In the genomic region with DNA sequence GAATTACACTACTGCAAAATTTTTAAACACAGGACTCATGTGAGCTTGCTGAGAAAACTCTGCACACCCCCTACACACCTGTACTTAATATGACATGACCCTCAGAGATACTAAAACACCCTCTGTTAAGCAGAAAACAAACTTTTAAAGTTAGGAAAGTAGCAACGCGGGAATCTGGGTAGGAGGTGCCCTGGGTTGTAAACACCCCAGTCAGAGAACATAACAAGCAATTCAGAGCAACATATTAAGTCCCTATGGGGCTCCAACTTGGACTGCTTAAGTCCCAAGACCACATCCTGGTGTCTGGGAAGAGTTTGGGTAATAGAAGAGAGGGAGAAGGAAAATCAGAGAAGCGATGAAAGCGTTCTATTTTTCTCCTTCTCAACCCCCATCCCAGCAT, we compare ENCODE assay signal across 2 cellular contexts.
TF ChIP-seq lines count a peak whose summit lies in the region.

No MANE protein-coding gene starts in this region.

TF ChIP-seq in HCT116, 20 proteins besides CTCF, POLR2A, EP300 and RAD21 (continued from another document):
- TF ChIP-seq, protein P1, sequence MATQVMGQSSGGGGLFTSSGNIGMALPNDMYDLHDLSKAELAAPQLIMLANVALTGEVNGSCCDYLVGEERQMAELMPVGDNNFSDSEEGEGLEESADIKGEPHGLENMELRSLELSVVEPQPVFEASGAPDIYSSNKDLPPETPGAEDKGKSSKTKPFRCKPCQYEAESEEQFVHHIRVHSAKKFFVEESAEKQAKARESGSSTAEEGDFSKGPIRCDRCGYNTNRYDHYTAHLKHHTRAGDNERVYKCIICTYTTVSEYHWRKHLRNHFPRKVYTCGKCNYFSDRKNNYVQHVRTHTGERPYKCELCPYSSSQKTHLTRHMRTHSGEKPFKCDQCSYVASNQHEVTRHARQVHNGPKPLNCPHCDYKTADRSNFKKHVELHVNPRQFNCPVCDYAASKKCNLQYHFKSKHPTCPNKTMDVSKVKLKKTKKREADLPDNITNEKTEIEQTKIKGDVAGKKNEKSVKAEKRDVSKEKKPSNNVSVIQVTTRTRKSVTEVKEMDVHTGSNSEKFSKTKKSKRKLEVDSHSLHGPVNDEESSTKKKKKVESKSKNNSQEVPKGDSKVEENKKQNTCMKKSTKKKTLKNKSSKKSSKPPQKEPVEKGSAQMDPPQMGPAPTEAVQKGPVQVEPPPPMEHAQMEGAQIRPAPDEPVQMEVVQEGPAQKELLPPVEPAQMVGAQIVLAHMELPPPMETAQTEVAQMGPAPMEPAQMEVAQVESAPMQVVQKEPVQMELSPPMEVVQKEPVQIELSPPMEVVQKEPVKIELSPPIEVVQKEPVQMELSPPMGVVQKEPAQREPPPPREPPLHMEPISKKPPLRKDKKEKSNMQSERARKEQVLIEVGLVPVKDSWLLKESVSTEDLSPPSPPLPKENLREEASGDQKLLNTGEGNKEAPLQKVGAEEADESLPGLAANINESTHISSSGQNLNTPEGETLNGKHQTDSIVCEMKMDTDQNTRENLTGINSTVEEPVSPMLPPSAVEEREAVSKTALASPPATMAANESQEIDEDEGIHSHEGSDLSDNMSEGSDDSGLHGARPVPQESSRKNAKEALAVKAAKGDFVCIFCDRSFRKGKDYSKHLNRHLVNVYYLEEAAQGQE (IDR thresholded peaks at IDR 0.05; ENCODE audit: low read depth) = no peak
- TF ChIP-seq ELF1 (IDR thresholded peaks at IDR 0.05; ENCODE audit: borderline replicate concordance, low read depth) = no peak

TF ChIP-seq in WTC11, 78 proteins besides CTCF, POLR2A, EP300 and RAD21 (continued from another document):
- TF ChIP-seq, protein P2, sequence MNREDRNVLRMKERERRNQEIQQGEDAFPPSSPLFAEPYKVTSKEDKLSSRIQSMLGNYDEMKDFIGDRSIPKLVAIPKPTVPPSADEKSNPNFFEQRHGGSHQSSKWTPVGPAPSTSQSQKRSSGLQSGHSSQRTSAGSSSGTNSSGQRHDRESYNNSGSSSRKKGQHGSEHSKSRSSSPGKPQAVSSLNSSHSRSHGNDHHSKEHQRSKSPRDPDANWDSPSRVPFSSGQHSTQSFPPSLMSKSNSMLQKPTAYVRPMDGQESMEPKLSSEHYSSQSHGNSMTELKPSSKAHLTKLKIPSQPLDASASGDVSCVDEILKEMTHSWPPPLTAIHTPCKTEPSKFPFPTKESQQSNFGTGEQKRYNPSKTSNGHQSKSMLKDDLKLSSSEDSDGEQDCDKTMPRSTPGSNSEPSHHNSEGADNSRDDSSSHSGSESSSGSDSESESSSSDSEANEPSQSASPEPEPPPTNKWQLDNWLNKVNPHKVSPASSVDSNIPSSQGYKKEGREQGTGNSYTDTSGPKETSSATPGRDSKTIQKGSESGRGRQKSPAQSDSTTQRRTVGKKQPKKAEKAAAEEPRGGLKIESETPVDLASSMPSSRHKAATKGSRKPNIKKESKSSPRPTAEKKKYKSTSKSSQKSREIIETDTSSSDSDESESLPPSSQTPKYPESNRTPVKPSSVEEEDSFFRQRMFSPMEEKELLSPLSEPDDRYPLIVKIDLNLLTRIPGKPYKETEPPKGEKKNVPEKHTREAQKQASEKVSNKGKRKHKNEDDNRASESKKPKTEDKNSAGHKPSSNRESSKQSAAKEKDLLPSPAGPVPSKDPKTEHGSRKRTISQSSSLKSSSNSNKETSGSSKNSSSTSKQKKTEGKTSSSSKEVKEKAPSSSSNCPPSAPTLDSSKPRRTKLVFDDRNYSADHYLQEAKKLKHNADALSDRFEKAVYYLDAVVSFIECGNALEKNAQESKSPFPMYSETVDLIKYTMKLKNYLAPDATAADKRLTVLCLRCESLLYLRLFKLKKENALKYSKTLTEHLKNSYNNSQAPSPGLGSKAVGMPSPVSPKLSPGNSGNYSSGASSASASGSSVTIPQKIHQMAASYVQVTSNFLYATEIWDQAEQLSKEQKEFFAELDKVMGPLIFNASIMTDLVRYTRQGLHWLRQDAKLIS (CRISPR knock-in tag; IDR thresholded peaks at IDR 0.05; ENCODE audit: borderline replicate concordance) = no peak
- TF ChIP-seq, protein P3, sequence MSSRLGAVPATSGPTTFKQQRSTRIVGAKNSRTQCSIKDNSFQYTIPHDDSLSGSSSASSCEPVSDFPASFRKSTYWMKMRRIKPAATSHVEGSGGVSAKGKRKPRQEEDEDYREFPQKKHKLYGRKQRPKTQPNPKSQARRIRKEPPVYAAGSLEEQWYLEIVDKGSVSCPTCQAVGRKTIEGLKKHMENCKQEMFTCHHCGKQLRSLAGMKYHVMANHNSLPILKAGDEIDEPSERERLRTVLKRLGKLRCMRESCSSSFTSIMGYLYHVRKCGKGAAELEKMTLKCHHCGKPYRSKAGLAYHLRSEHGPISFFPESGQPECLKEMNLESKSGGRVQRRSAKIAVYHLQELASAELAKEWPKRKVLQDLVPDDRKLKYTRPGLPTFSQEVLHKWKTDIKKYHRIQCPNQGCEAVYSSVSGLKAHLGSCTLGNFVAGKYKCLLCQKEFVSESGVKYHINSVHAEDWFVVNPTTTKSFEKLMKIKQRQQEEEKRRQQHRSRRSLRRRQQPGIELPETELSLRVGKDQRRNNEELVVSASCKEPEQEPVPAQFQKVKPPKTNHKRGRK (CRISPR knock-in tag; IDR thresholded peaks at IDR 0.05; ENCODE audit: borderline replicate concordance) = no peak
- no peak for TF ChIP-seq OVOL2 (CRISPR knock-in tag; IDR thresholded peaks at IDR 0.05; ENCODE audit: borderline replicate concordance)
- no peak for TF ChIP-seq PRRX2 (CRISPR knock-in tag; IDR thresholded peaks at IDR 0.05)
- TF ChIP-seq, protein P4, sequence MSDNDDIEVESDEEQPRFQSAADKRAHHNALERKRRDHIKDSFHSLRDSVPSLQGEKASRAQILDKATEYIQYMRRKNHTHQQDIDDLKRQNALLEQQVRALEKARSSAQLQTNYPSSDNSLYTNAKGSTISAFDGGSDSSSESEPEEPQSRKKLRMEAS (CRISPR knock-in tag; IDR thresholded peaks at IDR 0.05) = no peak
- no peak for TF ChIP-seq ZNF396 (CRISPR knock-in tag; IDR thresholded peaks at IDR 0.05; ENCODE audit: borderline replicate concordance)
- TF ChIP-seq SOX15 (CRISPR knock-in tag; IDR thresholded peaks at IDR 0.05) = no peak
- TF ChIP-seq JUN (CRISPR knock-in tag; IDR thresholded peaks at IDR 0.05) = no peak
- no peak for TF ChIP-seq TEAD4 (CRISPR knock-in tag; IDR thresholded peaks at IDR 0.05)
- TF ChIP-seq, protein P5, sequence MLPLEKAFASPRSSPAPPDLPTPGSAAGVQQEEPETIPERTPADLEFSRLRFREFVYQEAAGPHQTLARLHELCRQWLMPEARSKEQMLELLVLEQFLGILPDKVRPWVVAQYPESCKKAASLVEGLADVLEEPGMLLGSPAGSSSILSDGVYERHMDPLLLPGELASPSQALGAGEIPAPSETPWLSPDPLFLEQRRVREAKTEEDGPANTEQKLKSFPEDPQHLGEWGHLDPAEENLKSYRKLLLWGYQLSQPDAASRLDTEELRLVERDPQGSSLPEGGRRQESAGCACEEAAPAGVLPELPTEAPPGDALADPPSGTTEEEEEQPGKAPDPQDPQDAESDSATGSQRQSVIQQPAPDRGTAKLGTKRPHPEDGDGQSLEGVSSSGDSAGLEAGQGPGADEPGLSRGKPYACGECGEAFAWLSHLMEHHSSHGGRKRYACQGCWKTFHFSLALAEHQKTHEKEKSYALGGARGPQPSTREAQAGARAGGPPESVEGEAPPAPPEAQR (CRISPR knock-in tag; IDR thresholded peaks at IDR 0.05) = no peak
- TF ChIP-seq TCF7 (CRISPR knock-in tag; IDR thresholded peaks at IDR 0.05; ENCODE audit: low read depth) = no peak
